7 cellular contexts compared by ENCODE assay signal in the genomic region with DNA sequence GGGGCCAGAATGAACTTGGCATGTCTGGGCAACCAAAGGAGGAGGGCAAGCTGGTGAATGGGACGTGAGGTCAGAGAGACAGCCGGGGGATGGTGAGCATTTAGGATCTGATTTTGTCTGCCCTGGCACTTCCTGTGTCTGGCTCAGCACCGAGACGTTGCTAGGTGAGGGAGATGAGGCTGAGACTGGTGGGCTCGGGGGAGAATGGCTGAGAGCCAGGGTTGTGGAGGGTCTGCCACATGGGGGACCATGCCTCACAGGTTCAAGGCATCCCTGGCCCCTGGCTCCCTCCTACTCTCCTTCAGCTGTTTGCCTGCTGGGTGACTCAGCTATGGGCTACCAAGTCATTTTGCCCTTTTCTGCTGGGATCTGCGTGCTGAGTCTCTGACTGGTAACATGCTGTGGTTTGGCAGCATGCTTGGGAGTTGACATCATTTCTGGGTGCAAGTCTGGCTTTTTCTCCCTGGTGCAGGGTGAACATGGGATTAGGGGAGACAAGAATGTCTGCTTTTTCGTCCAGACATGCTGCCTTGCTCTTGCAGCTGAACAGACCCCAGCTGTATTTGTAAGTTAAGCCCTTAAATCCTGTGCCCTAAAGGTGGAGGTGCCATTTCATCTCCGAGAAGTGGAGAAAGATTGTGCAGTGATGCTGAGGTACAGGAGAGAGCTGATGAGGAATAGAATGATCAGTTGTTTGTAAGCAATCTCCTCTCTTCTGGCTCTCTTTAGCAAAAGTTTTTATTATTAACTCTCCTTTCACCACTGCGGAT. TPM values are rescaled to one million over a fixed set of nuclear protein-coding genes. Genes with fewer than 3 reads are reported as not detected.
A peak's percentile ranks its signal among the peaks of the same experiment; 100 is the strongest.
DNase-seq lines count a peak whose midpoint lies in the region; ATAC-seq and TF ChIP-seq lines count a peak whose summit lies in the region.

No MANE protein-coding gene starts in this region.

- H3F3A ChIP-seq in PC-9 (ENCODE audit: insufficient read depth, low read depth): peaks cover 45% of the 10 kb centered on the region

- H3K4me2 ChIP-seq in PC-9: peak overlapping the region; percentile 81

- no peak for ATAC-seq in HG02763 (IDR thresholded peaks at IDR 0.05; ENCODE audit: unreplicated experiment)

- POLR2A ChIA-PET in PC-9 (lab: Charles Lee; ENCODE audit: unreplicated experiment): interaction anchor here (0.5 to 1.1 kb wide), 2 partner anchors 52 to 147 kb away, joined by 3 to 4 read pairs; no protein-coding TSS in a partner anchor

- H3K4me1 ChIP-seq in PC-9 (replicated peaks; ENCODE audit: insufficient read depth) (peaks cover 51% of the 10 kb centered on the region), adrenal gland (replicated peaks in 1 of 2) (peaks cover 9 to 45% of the 10 kb centered on the region in 2 donors)

- H3K9me3 ChIP-seq in PC-9 (ENCODE audit: insufficient read depth, low read depth): no peaks in the 10 kb centered on the region
- no peaks in the 10 kb centered on the region for H3K9me3 ChIP-seq in adrenal gland (replicated peaks in 1 of 3)

- H4K20me1 ChIP-seq in PC-9 (ENCODE audit: insufficient read depth): no peaks in the 10 kb centered on the region; the same call in 1 of the 2 replicates

- peak; percentile 34 for DNase-seq in H7
- peak; percentile 86 to 95 for DNase-seq in PC-9
- DNase-seq in adrenal gland: peak; percentile 74 to 91 (median 89)
- peak; percentile 98 for DNase-seq in kidney epithelial cell (ENCODE audit: low read depth)
- peak; percentile 83 for DNase-seq in stimulated activated CD8-positive, alpha-beta memory T cell treated with anti-CD3 and anti-CD28 coated beads, Interleukin-4, amount 100 ng/mL, for 48 hours
- DNase-seq in D341Med (ENCODE audit: low spot score): no peak

- H3K4me3 ChIP-seq in H7 (ENCODE audit: insufficient read depth, low read depth, low read length) (no peak overlapping the region), PC-9 (peak overlapping the region; percentile 4; the same call in 1 of the 2 replicates), adrenal gland (no peak overlapping the region), kidney epithelial cell (ENCODE audit: low read depth, low read length) (no peak overlapping the region)

- no peaks in the 10 kb centered on the region for H3K9me2 ChIP-seq in PC-9 (ENCODE audit: insufficient read depth)

- intact Hi-C loops in PC-9 (cut with micrococcal nuclease; ENCODE audit: unreplicated experiment): loop anchor here (1.0 to 2.0 kb wide), 3 partner anchors 18 to 120 kb away; a partner anchor contains a TSS
- intact Hi-C loops in adrenal gland (cut with DNase I): no loop called here

- no peaks in the 10 kb centered on the region for H3K36me3 ChIP-seq in H7 (replicated peaks; ENCODE audit: control insufficient read depth, insufficient read depth, low read length)
- no peaks in the 10 kb centered on the region for H3K36me3 ChIP-seq in PC-9 (ENCODE audit: low read depth)
- no peaks in the 10 kb centered on the region for H3K36me3 ChIP-seq in adrenal gland (replicated peaks in 1 of 2)
- H3K36me3 ChIP-seq in kidney epithelial cell (ENCODE audit: control insufficient read depth, insufficient read depth, low read length): no peaks in the 10 kb centered on the region

- WGBS in adrenal gland, 4 donors: 40 to 56% (median 44%) methylated on average over 5 to 9 of the region's 9 CpGs

- H3K27me3 ChIP-seq in H7 (ENCODE audit: control insufficient read depth, insufficient read depth, low read length) (no peaks in the 10 kb centered on the region), PC-9 (ENCODE audit: insufficient read depth, low read depth) (no peaks in the 10 kb centered on the region), adrenal gland (no peaks in the 10 kb centered on the region), kidney epithelial cell (ENCODE audit: control insufficient read depth, insufficient read depth, low read length) (no peaks in the 10 kb centered on the region)

- peaks cover 92% of the 10 kb centered on the region for H3K79me2 ChIP-seq in PC-9 (ENCODE audit: low read depth)

- TSS peak; percentile 77 for BruUV-seq in PC-9 (replicated peaks; lab: Mats Ljungman, UMichigan)

- no peak overlapping the region for H2AFZ ChIP-seq in PC-9

- CTCF ChIA-PET in PC-9 (lab: Charles Lee): interaction anchor here (0.6 to 0.7 kb wide), 2 partner anchors 20 to 58 kb away, joined by 3 to 5 read pairs; no protein-coding TSS in a partner anchor

- peak overlapping the region; percentile 85 for H3K27ac ChIP-seq in PC-9
- H3K27ac ChIP-seq in adrenal gland: peak overlapping the region; percentile 33 to 91 (median 71)

- TF ChIP-seq POLR2A in adrenal gland (IDR thresholded peaks at IDR 0.05): peak in 1 of 2 donors; percentile 31

- TF ChIP-seq CTCF in PC-9 (conservative IDR thresholded peaks at IDR 0.05): no peak
- no peak for TF ChIP-seq CTCF in adrenal gland (IDR thresholded peaks at IDR 0.05)
- TF ChIP-seq CTCF in kidney epithelial cell (IDR thresholded peaks at IDR 0.05; ENCODE audit: insufficient read depth, low read length, poor library complexity, severe bottlenecking): no peak

RNA-seq across cellular contexts. Expression of a gene that starts 17.6 kb away (rescaled TPM):
- 99.1 and 105 TPM in 2 replicates for total RNA-seq in H7 (2014; rRNA removed; shearing (Covaris generic))
- total RNA-seq in PC-9 (2021) (104 and 121 TPM in 2 replicates), adrenal gland (100 to 1,000 TPM in 4 of 8 donors, 10 to 100 TPM in 4; 54.1 to 220 (median 95.5) TPM), kidney epithelial cell (57.0 and 60.7 TPM in 2 replicates)
- polyA plus RNA-seq in adrenal gland: 100 to 1,000 TPM in 1 of 3 donors, 10 to 100 TPM in 2; 22.3 to 164 (median 39.1) TPM
